1 cellular context compared by ENCODE assay signal in the genomic region with DNA sequence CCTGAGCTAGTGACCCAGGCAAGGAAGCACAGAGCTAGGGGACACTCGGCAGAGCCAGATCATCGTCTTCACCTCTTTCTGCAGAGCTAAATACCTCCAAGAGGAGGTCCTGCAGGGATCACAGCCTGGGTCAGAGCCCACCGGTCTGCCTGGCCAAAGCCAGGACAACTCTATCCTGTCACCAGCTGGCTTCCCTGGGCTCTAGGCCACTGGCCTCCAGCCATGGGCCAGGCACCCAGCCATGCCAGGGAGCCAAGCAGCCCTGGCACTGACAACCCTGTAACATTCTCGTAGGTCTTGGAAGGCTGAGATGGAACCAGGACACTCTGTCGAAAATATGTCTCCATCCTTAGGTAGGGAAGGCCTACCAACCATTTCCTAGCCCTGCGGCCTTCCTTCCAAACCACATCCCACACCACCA.
TF ChIP-seq lines count a peak whose summit lies in the region.

No MANE protein-coding gene starts in this region.

TF ChIP-seq in H1, 55 proteins besides CTCF, POLR2A, EP300 and RAD21 (continued from another document):
- TF ChIP-seq MAX (IDR thresholded peaks at IDR 0.05) = no peak
- TF ChIP-seq MAFK (IDR thresholded peaks at IDR 0.05; ENCODE audit: low read depth, low read length) = no peak
- no peak for TF ChIP-seq EGR1 (IDR thresholded peaks at IDR 0.05; ENCODE audit: borderline replicate concordance, low read depth, low read length)
- TF ChIP-seq POU5F1 (IDR thresholded peaks at IDR 0.05; ENCODE audit: low read depth, low read length) = no peak
- no peak for TF ChIP-seq FOSL1 (IDR thresholded peaks at IDR 0.05; ENCODE audit: insufficient read depth, low read depth, low read length)
- no peak for TF ChIP-seq NRF1 (IDR thresholded peaks at IDR 0.05; ENCODE audit: low read depth, low read length)
- TF ChIP-seq EZH2 (IDR thresholded peaks at IDR 0.05; ENCODE audit: low read depth, low read length, severe bottlenecking) = no peak
- TF ChIP-seq ZNF274 (IDR thresholded peaks at IDR 0.05; ENCODE audit: borderline replicate concordance, extremely low read depth, low read length) = no peak
- no peak for TF ChIP-seq BACH1 (IDR thresholded peaks at IDR 0.05; ENCODE audit: low read length)
- no peak for TF ChIP-seq ATF2 (IDR thresholded peaks at IDR 0.05; ENCODE audit: low read length)
- TF ChIP-seq CBX8 (IDR thresholded peaks at IDR 0.05; ENCODE audit: borderline replicate concordance, low read depth, low read length) = no peak
- TF ChIP-seq RXRA (IDR thresholded peaks at IDR 0.05; ENCODE audit: insufficient read depth, low read depth, low read length) = no peak
- TF ChIP-seq HDAC6 (IDR thresholded peaks at IDR 0.05; ENCODE audit: low read depth, low read length) = no peak
- TF ChIP-seq CTBP2 (IDR thresholded peaks at IDR 0.05; ENCODE audit: borderline replicate concordance, insufficient read depth, insufficient read length, low read length) = no peak
TF ChIP-seq in H1: peak in this region for 0.
